In the genomic region with DNA sequence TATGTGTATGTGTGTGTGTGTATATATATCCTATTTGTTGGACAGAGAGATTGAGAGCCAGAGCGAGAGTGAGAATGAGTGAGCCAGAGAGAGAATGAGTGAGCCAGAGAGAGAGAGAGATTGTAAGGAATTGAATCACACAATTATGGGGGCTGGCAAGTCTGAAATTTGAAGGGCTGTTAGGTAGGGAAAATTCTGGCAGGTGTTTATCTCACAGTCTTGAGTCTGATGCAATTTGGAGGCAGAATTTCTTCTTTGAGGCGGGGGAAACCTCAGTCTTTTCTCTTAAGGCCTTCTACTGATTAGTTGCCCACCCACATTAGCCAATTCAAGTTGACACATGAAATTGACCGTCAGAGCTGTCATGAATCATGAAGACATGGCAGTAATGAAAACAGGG, we compare ENCODE assay signal across 18 cellular contexts. TPM values are rescaled to one million over a fixed set of nuclear protein-coding genes. Genes with fewer than 3 reads are reported as not detected.
DNase-seq lines count a peak whose midpoint lies in the region; ATAC-seq, FAIRE-seq and TF ChIP-seq lines count a peak whose summit lies in the region.
"Had no signal": no experiment of that assay in that cellular context is flagged by ENCODE, and none has a peak within 500 bp of the region (broad histone marks: within the 10 kb centered on the region; RNA-seq: fewer than 3 reads in every experiment).

No MANE protein-coding gene starts in this region.

- CTCF ChIA-PET in H1 (lab: Charles Lee; ENCODE audit: partially characterized antibody): interaction anchor here (2.8 kb wide), 1 partner anchor 8 kb away, joined by 15 read pairs; no protein-coding TSS in a partner anchor

- peaks cover 0 to 3% of the 10 kb centered on the region in 2 experiments; a peak in 1 of 4 replicates for H3K9me3 ChIP-seq in H1 (ENCODE audit: insufficient read depth in 2 of 2, low read depth in 1 of 2, low read length in 1 of 2)
- H3K9me3 ChIP-seq: Caco-2, HAP-1 had no signal

- H2AK5ac ChIP-seq in H1 (ENCODE audit: low read depth, low read length): no peak overlapping the region

- ATAC-seq in activated naive CD4-positive, alpha-beta T cell treated with anti-CD3 and anti-CD28 coated beads, Interleukin-2, amount 50 U/mL, for 72 hours: no peak
- peak; percentile 37 for ATAC-seq in stimulated activated effector memory CD8-positive, alpha-beta T cell treated with anti-CD3 and anti-CD28 coated beads, Interleukin-12 subunit alpha, Interleukin-12 subunit beta, amount 100 ng/mL, for 72 hours
- ATAC-seq in HG02759 (IDR thresholded peaks at IDR 0.05; ENCODE audit: unreplicated experiment): no peak
- ATAC-seq: Panc1, SK-N-SH treated with all-trans-retinoic acid at 6 μM for 48 hours had no signal

- no peak overlapping the region for H2BK15ac ChIP-seq in H1 (ENCODE audit: low read length)

- H3K14ac ChIP-seq in H1 (ENCODE audit: insufficient read length): no peak overlapping the region

- no peaks in the 10 kb centered on the region for H3K9me3 Mint-ChIP-seq in activated naive CD4-positive, alpha-beta T cell treated with anti-CD3 and anti-CD28 coated beads, Interleukin-2, amount 50 U/mL, for 24 hours
- H3K9me3 Mint-ChIP-seq in activated naive CD4-positive, alpha-beta T cell treated with anti-CD3 and anti-CD28 coated beads, Interleukin-2, amount 50 U/mL, for 72 hours: no peaks in the 10 kb centered on the region
- no peaks in the 10 kb centered on the region for H3K9me3 Mint-ChIP-seq in stimulated activated effector memory CD8-positive, alpha-beta T cell treated with anti-CD3 and anti-CD28 coated beads, Interleukin-12 subunit alpha, Interleukin-12 subunit beta, amount 100 ng/mL, for 72 hours

- H3K23me2 ChIP-seq in H1 (ENCODE audit: low read depth, low read length): no peaks in the 10 kb centered on the region

- no peak overlapping the region for H4K8ac ChIP-seq in H1 (ENCODE audit: extremely low read depth, insufficient read depth, low read length)

- H4K91ac ChIP-seq in H1 (replicated peaks; ENCODE audit: insufficient read length, low read length): no peak overlapping the region

- H4K5ac ChIP-seq in H1 (ENCODE audit: insufficient read length, low read depth, low read length): peak overlapping the region; percentile 19

- no peak for TF ChIP-seq CTCF in H1 (IDR thresholded peaks at IDR 0.05; ENCODE audit: control extremely low read depth in 1 of 3, insufficient read depth in 1 of 3, low read depth in 1 of 3, low read length in 3 of 3)

- no peak for TF ChIP-seq EP300 in H1 (IDR thresholded peaks at IDR 0.05; ENCODE audit: borderline replicate concordance in 1 of 2, low read depth in 2 of 2, low read length in 2 of 2)

- no peak overlapping the region for H3K4me3 Mint-ChIP-seq in activated naive CD4-positive, alpha-beta T cell treated with anti-CD3 and anti-CD28 coated beads, Interleukin-2, amount 50 U/mL, for 24 hours
- no peak overlapping the region for H3K4me3 Mint-ChIP-seq in stimulated activated effector memory CD8-positive, alpha-beta T cell treated with anti-CD3 and anti-CD28 coated beads, Interleukin-12 subunit alpha, Interleukin-12 subunit beta, amount 100 ng/mL, for 72 hours

- no peak overlapping the region for H3K23ac ChIP-seq in H1 (ENCODE audit: insufficient read length)

- DNase-seq in activated naive CD4-positive, alpha-beta T cell treated with anti-CD3 and anti-CD28 coated beads, Interleukin-2, amount 50 U/mL, for 72 hours (ENCODE audit: low spot score in 2 of 2): no peak
- DNase-seq in NCI-H69 (lab: John Stamatoyannopoulos, UW) (peak; percentile 28), H1 (ENCODE audit: low read depth in 1 of 2, low spot score in 2 of 2) (no peak), mucosa of gallbladder (ENCODE audit: low spot score) (no peak)
- DNase-seq in stimulated activated effector memory CD8-positive, alpha-beta T cell treated with anti-CD3 and anti-CD28 coated beads, Interleukin-12 subunit alpha, Interleukin-12 subunit beta, amount 100 ng/mL, for 72 hours (ENCODE audit: low spot score in 2 of 2): no peak
- DNase-seq: Caco-2, DMS53, Karpas-422, NCI-H1930, NCI-H526, SHP77 had no signal

- no peak overlapping the region for H3K9ac ChIP-seq in H1 (replicated peaks in 1 of 4; ENCODE audit: extremely low read depth in 1 of 4, low read depth in 3 of 4, low read length in 3 of 4)

- H3K18ac ChIP-seq in H1 (ENCODE audit: extremely low read depth, low read length): no peak overlapping the region; the same call in 1 of the 2 replicates

- H2BK5ac ChIP-seq in H1 (ENCODE audit: low read depth, low read length): no peak overlapping the region

- no peak for TF ChIP-seq POLR2A in H1 (IDR thresholded peaks at IDR 0.05; ENCODE audit: control extremely low read depth in 1 of 2, low read depth in 2 of 2, low read length in 2 of 2)

- no peak overlapping the region for H3K4me3 ChIP-seq in H1 (ENCODE audit: extremely low read depth in 1 of 4, insufficient read depth in 2 of 4, low read depth in 3 of 4, low read length in 4 of 4)
- H3K4me3 ChIP-seq: HAP-1 had no signal

- FAIRE-seq in H1 (lab: Jason Lieb, UNC): no peak
- FAIRE-seq: GM18507 had no signal

- no peak overlapping the region for H3K4me2 ChIP-seq in H1 (ENCODE audit: insufficient read depth in 1 of 2, low read depth in 2 of 2, low read length in 2 of 2)

- no peak overlapping the region for H2BK120ac ChIP-seq in H1 (replicated peaks; ENCODE audit: low read depth, low read length)

- H3K4ac ChIP-seq in H1 (replicated peaks; ENCODE audit: insufficient read length, low read depth, low read length): no peak overlapping the region

- H3K4me1 Mint-ChIP-seq in activated naive CD4-positive, alpha-beta T cell treated with anti-CD3 and anti-CD28 coated beads, Interleukin-2, amount 50 U/mL, for 24 hours: peaks cover 5% of the 10 kb centered on the region
- H3K4me1 Mint-ChIP-seq in stimulated activated effector memory CD8-positive, alpha-beta T cell treated with anti-CD3 and anti-CD28 coated beads, Interleukin-12 subunit alpha, Interleukin-12 subunit beta, amount 100 ng/mL, for 72 hours: peaks cover 5% of the 10 kb centered on the region

- H3K27ac ChIP-seq in H1 (ENCODE audit: low read depth, low read length): no peak overlapping the region

- no peak overlapping the region for H3K56ac ChIP-seq in H1 (replicated peaks; ENCODE audit: insufficient read length, low read depth, low read length)

- H3K27me3 ChIP-seq in H1 (replicated peaks in 1 of 4; ENCODE audit: control insufficient read depth in 3 of 4, extremely low read depth in 1 of 4, insufficient read depth in 3 of 4, low read length in 3 of 4): no peaks in the 10 kb centered on the region

- H4K20me1 ChIP-seq in H1 (replicated peaks in 1 of 2; ENCODE audit: control insufficient read depth in 1 of 2, insufficient read depth in 2 of 2, low read length in 2 of 2): no peaks in the 10 kb centered on the region

- WGBS in H1 (ENCODE audit: extremely low coverage in 1 of 2, insufficient coverage in 1 of 2, insufficient read length in 1 of 2, insufficient replicate concordance in 2 of 2, low coverage in 1 of 2, low lambda C conversion rate in 2 of 2, missing lambda C conversion rate in 1 of 2), 2 experiments: 80% methylated on average over 3 of the region's 3 CpGs; no CpG with 5 or more reads in 1 of the 2 experiments

- H3K36me3 Mint-ChIP-seq in activated naive CD4-positive, alpha-beta T cell treated with anti-CD3 and anti-CD28 coated beads, Interleukin-2, amount 50 U/mL, for 24 hours: no peaks in the 10 kb centered on the region
- no peaks in the 10 kb centered on the region for H3K36me3 Mint-ChIP-seq in activated naive CD4-positive, alpha-beta T cell treated with anti-CD3 and anti-CD28 coated beads, Interleukin-2, amount 50 U/mL, for 72 hours
- H3K36me3 Mint-ChIP-seq in stimulated activated effector memory CD8-positive, alpha-beta T cell treated with anti-CD3 and anti-CD28 coated beads, Interleukin-12 subunit alpha, Interleukin-12 subunit beta, amount 100 ng/mL, for 72 hours: no peaks in the 10 kb centered on the region

- TF ChIP-seq RAD21 in H1 (IDR thresholded peaks at IDR 0.05 in 1 of 2, conservative IDR thresholded peaks at IDR 0.05 in 1 of 2; ENCODE audit: low read depth in 2 of 2, low read length in 2 of 2): no peak

- H3K4me1 ChIP-seq in H1 (replicated peaks in 1 of 4; ENCODE audit: control insufficient read depth in 3 of 4, insufficient read depth in 4 of 4, low read length in 3 of 4): peaks cover 0 to 2% (median 0%) of the 10 kb centered on the region in 4 experiments; a peak in 1 of 7 replicates
- H3K4me1 ChIP-seq: Caco-2, HAP-1 had no signal

- H3K36me3 ChIP-seq in H1 (ENCODE audit: control insufficient read depth in 2 of 4, insufficient read depth in 4 of 4, low read length in 3 of 4): no peaks in the 10 kb centered on the region
- H3K36me3 ChIP-seq: HAP-1 had no signal

- H2AFZ ChIP-seq in H1 (ENCODE audit: low read length): no peak overlapping the region

- H3K27ac Mint-ChIP-seq in activated naive CD4-positive, alpha-beta T cell treated with anti-CD3 and anti-CD28 coated beads, Interleukin-2, amount 50 U/mL, for 24 hours: peak overlapping the region; percentile 61
- H3K27ac Mint-ChIP-seq in activated naive CD4-positive, alpha-beta T cell treated with anti-CD3 and anti-CD28 coated beads, Interleukin-2, amount 50 U/mL, for 72 hours: peak overlapping the region in 1 of 2 donors; percentile 2
- no peak overlapping the region for H3K27ac Mint-ChIP-seq in stimulated activated effector memory CD8-positive, alpha-beta T cell treated with anti-CD3 and anti-CD28 coated beads, Interleukin-12 subunit alpha, Interleukin-12 subunit beta, amount 100 ng/mL, for 72 hours

- H3K79me1 ChIP-seq in H1 (ENCODE audit: low read depth, low read length): no peaks in the 10 kb centered on the region

- POLR2A ChIA-PET in H1 (lab: Charles Lee; ENCODE audit: partially characterized antibody): no interaction called here

- no peaks in the 10 kb centered on the region for H3K27me3 Mint-ChIP-seq in activated naive CD4-positive, alpha-beta T cell treated with anti-CD3 and anti-CD28 coated beads, Interleukin-2, amount 50 U/mL, for 24 hours

- no peaks in the 10 kb centered on the region for H3K79me2 ChIP-seq in H1 (ENCODE audit: control insufficient read depth in 1 of 2, insufficient read depth in 2 of 2, low read length in 2 of 2)

- H2BK20ac ChIP-seq in H1 (ENCODE audit: low read length): no peak overlapping the region

- no peak overlapping the region for H2BK12ac ChIP-seq in H1 (ENCODE audit: low read depth, low read length)

RNA-seq across cellular contexts. Expression of a gene that starts 41.0 kb away (rescaled TPM):
- 1 to 10 TPM; 5.3 to 7.8 TPM for total RNA-seq in activated naive CD4-positive, alpha-beta T cell treated with anti-CD3 and anti-CD28 coated beads, Interleukin-2, amount 50 U/mL, for 72 hours
- total RNA-seq in H1 (2021; fragmentation: NEBNext Ultra II Directional; extraction: Animal tissue kit (Norgen Biotek cat#: 25700)): 37.1 and 38.9 TPM in 2 replicates
- polyA plus RNA-seq in H1 (2011; rRNA removed): 6.0 and 7.7 TPM in 2 replicates
- 8.4 TPM for polyA plus RNA-seq in H1 (2011; cell fraction: cytosol; rRNA removed)
- polyA plus RNA-seq in H1 (2011; cell fraction: nucleus; rRNA removed): 6.8 TPM
- polyA plus RNA-seq in H1 (2012, experiment 1 of 2): 12.0 to 20.5 TPM (median 14.1 TPM) in 4 replicates
- polyA plus RNA-seq in H1 (2012, experiment 2 of 2): 3.2 TPM
- polyA plus RNA-seq in H1 (2013, experiment 1 of 2): 22.5 TPM
- polyA plus RNA-seq in H1 (2013, experiment 2 of 2): 23.7 TPM
- 6.2 and 6.9 TPM in 2 replicates for polyA minus RNA-seq in H1 (2011; rRNA and poly(A)+ RNA removed)
- polyA minus RNA-seq in H1 (2011; cell fraction: cytosol; rRNA and poly(A)+ RNA removed): 10.1 TPM
- polyA minus RNA-seq in H1 (2011; cell fraction: nucleus; rRNA and poly(A)+ RNA removed): 32.8 TPM
- 57.0 TPM for total RNA-seq in mucosa of gallbladder

RNA-seq across cellular contexts. Expression of a gene that starts 55.2 kb away (rescaled TPM):
- total RNA-seq in activated naive CD4-positive, alpha-beta T cell treated with anti-CD3 and anti-CD28 coated beads, Interleukin-2, amount 50 U/mL, for 72 hours: under 1 TPM in 1 of 2 donors, not detected in 1; 0.14 TPM
- total RNA-seq in H1 (2021; fragmentation: NEBNext Ultra II Directional; extraction: Animal tissue kit (Norgen Biotek cat#: 25700)): not detected in 2 replicates
- polyA plus RNA-seq in H1 (2011; rRNA removed): not detected in 2 replicates
- polyA plus RNA-seq in H1 (2011; cell fraction: cytosol; rRNA removed): not detected
- polyA plus RNA-seq in H1 (2011; cell fraction: nucleus; rRNA removed): not detected
- not detected in 4 replicates for polyA plus RNA-seq in H1 (2012, experiment 1 of 2)
- polyA plus RNA-seq in H1 (2012, experiment 2 of 2): not detected
- polyA plus RNA-seq in H1 (2013, experiment 1 of 2): not detected
- not detected for polyA plus RNA-seq in H1 (2013, experiment 2 of 2)
- polyA minus RNA-seq in H1 (2011; rRNA and poly(A)+ RNA removed): not detected in 2 replicates
- not detected for polyA minus RNA-seq in H1 (2011; cell fraction: cytosol; rRNA and poly(A)+ RNA removed)
- polyA minus RNA-seq in H1 (2011; cell fraction: nucleus; rRNA and poly(A)+ RNA removed): not detected
- not detected for total RNA-seq in mucosa of gallbladder
- total RNA-seq: A673 had no signal
